9 cellular contexts compared by ENCODE assay signal in genomic region chr17:81396278-81396721, GRCh38. TPM values are rescaled to one million over a fixed set of nuclear protein-coding genes. Genes with fewer than 3 reads are reported as not detected.
A peak's percentile ranks its signal among the peaks of the same experiment; 100 is the strongest.
DNase-seq lines count a peak whose midpoint lies in the region; ATAC-seq and TF ChIP-seq lines count a peak whose summit lies in the region.
"Had no signal": no experiment of that assay in that cellular context is flagged by ENCODE, and none has a peak within 500 bp of the region (broad histone marks: within the 10 kb centered on the region; RNA-seq: fewer than 3 reads in every experiment).

No MANE protein-coding gene starts in this region.

- no peaks in the 10 kb centered on the region for H3K9me3 ChIP-seq in lower lobe of right lung
- H3K9me3 ChIP-seq in thyroid gland = no peaks in the 10 kb centered on the region
- no peaks in the 10 kb centered on the region for H3K9me3 ChIP-seq in CD4-positive, alpha-beta memory T cell (ENCODE audit: control insufficient read depth in 1 of 2, low read length in 2 of 2)

- DNase-seq in NCI-H345 (lab: John Stamatoyannopoulos, UW) (peak; percentile 55), NCI-H345 treated with DMSO at 0.1 percent for 48 hours (lab: John Stamatoyannopoulos, UW; ENCODE audit: unreplicated experiment) (no peak), lower lobe of right lung (no peak), thyroid gland (peak in 1 of 2 donors; percentile 46), NCI-H446 (lab: John Stamatoyannopoulos, UW) (no peak)
- DNase-seq in central memory CD8-positive, alpha-beta T cell (ENCODE audit: low spot score in 2 of 2) = no peak
- DNase-seq in CD4-positive, alpha-beta memory T cell = no peak
- DNase-seq: activated T-cell treated with anti-CD3 and anti-CD28 coated beads, Interleukin-2, amount 50 U/mL, for 4 hours had no signal

- no peaks in the 10 kb centered on the region for H3K36me3 ChIP-seq in lower lobe of right lung
- no peaks in the 10 kb centered on the region for H3K36me3 ChIP-seq in thyroid gland
- H3K36me3 ChIP-seq in CD4-positive, alpha-beta memory T cell (ENCODE audit: insufficient read depth, low read length) = no peaks in the 10 kb centered on the region

- TF ChIP-seq CTCF in lower lobe of right lung (IDR thresholded peaks at IDR 0.05) (no peak), thyroid gland (IDR thresholded peaks at IDR 0.05) (no peak)

- peaks cover 23% of the 10 kb centered on the region for H3K4me1 Mint-ChIP-seq in central memory CD8-positive, alpha-beta T cell
- H3K4me1 Mint-ChIP-seq in CD4-positive, alpha-beta memory T cell = peaks cover 12 to 41% (median 28%) of the 10 kb centered on the region in 4 donors

- TF ChIP-seq POLR2A in thyroid gland (IDR thresholded peaks at IDR 0.05) = no peak

- H3K27me3 ChIP-seq in lower lobe of right lung (ENCODE audit: low read depth) (no peaks in the 10 kb centered on the region), thyroid gland (no peaks in the 10 kb centered on the region)
- H3K27me3 ChIP-seq in CD4-positive, alpha-beta memory T cell (ENCODE audit: insufficient read depth, low read length) = peaks cover 77% of the 10 kb centered on the region

- CTCF ChIA-PET in CD4-positive, alpha-beta memory T cell (lab: Charles Lee; ENCODE audit: partially characterized antibody) = no interaction called here

- peak overlapping the region; percentile 67 for H3K27ac Mint-ChIP-seq in central memory CD8-positive, alpha-beta T cell (ENCODE audit: low read depth)
- peak overlapping the region in 2 of 7 donors; percentile 83 to 89 for H3K27ac Mint-ChIP-seq in CD4-positive, alpha-beta memory T cell

- WGBS in thyroid gland, 2 donors = 2 to 4% methylated on average over 5 to 22 of the region's 54 CpGs

- peaks cover 67% of the 10 kb centered on the region for H3K27me3 Mint-ChIP-seq in central memory CD8-positive, alpha-beta T cell
- H3K27me3 Mint-ChIP-seq in CD4-positive, alpha-beta memory T cell = peaks cover 32 to 38% of the 10 kb centered on the region in 2 donors

- H3K27ac ChIP-seq in lower lobe of right lung (peak overlapping the region; percentile 98), thyroid gland (peak overlapping the region; percentile 86 to 97 (median 90))
- H3K27ac ChIP-seq in CD4-positive, alpha-beta memory T cell (ENCODE audit: low read depth, low read length) = no peak overlapping the region

- H3K4me1 ChIP-seq in lower lobe of right lung (peaks cover 50% of the 10 kb centered on the region), thyroid gland (peaks cover 25 to 37% of the 10 kb centered on the region in 2 donors)
- peaks cover 62% of the 10 kb centered on the region for H3K4me1 ChIP-seq in CD4-positive, alpha-beta memory T cell (ENCODE audit: insufficient read depth, low read length)

- H3K36me3 Mint-ChIP-seq in central memory CD8-positive, alpha-beta T cell (ENCODE audit: insufficient read depth) = peaks cover 34% of the 10 kb centered on the region
- peaks cover 0 to 5% of the 10 kb centered on the region in 2 donors for H3K36me3 Mint-ChIP-seq in CD4-positive, alpha-beta memory T cell

- intact Hi-C loops in lower lobe of right lung (cut with DNase I) (no loop called here), thyroid gland (cut with DNase I) (loop anchor here (2.0 to 5.0 kb wide), 2 partner anchors 86 to 115 kb away; no protein-coding TSS in a partner anchor)
- intact Hi-C loops in CD4-positive, alpha-beta memory T cell (cut with micrococcal nuclease) = loop anchor here (10.0 kb wide), 1 partner anchor 89 kb away; no protein-coding TSS in a partner anchor

- peak overlapping the region; percentile 74 for H3K4me3 ChIP-seq in lower lobe of right lung
- H3K4me3 ChIP-seq in thyroid gland (replicated peaks in 1 of 3) = peak overlapping the region; percentile 65 to 83 (median 79)
- H3K4me3 ChIP-seq in CD4-positive, alpha-beta memory T cell (ENCODE audit: low read length in 2 of 2) = peak overlapping the region in 1 of 2 donors; percentile 32

- no peak for ATAC-seq in central memory CD8-positive, alpha-beta T cell (replicated peaks; ENCODE audit: extremely low read depth, poor library complexity, severe bottlenecking)
- no peak for ATAC-seq in lower lobe of right lung
- ATAC-seq in GM18858 (IDR thresholded peaks at IDR 0.05; ENCODE audit: unreplicated experiment) = no peak

- POLR2A ChIA-PET in CD4-positive, alpha-beta memory T cell (lab: Charles Lee; ENCODE audit: partially characterized antibody) = interaction anchor here (0.7 to 2.1 kb wide), 4 partner anchors 12 to 115 kb away, joined by 3 to 15 read pairs (median 3); partner anchors contain the start of gene ACTG1

- H3K4me3 Mint-ChIP-seq in central memory CD8-positive, alpha-beta T cell = peak overlapping the region; percentile 42
- no peak overlapping the region for H3K4me3 Mint-ChIP-seq in CD4-positive, alpha-beta memory T cell
- H3K4me3 Mint-ChIP-seq: activated T-cell treated with anti-CD3 and anti-CD28 coated beads, Interleukin-2, amount 50 U/mL, for 4 hours had no signal

- no peaks in the 10 kb centered on the region for H3K9me3 Mint-ChIP-seq in central memory CD8-positive, alpha-beta T cell
- H3K9me3 Mint-ChIP-seq in CD4-positive, alpha-beta memory T cell = peaks cover 0 to 25% (median 0%) of the 10 kb centered on the region in 8 donors
- H3K9me3 Mint-ChIP-seq: activated T-cell treated with anti-CD3 and anti-CD28 coated beads, Interleukin-2, amount 50 U/mL, for 4 hours had no signal

RNA-seq across cellular contexts. Expression of gene BAHCC1, which starts 1.0 kb away (rescaled TPM):
- 19.9 TPM for total RNA-seq in lower lobe of right lung
- total RNA-seq in thyroid gland = 10 to 100 TPM; 13.7 to 33.7 (median 23.9) TPM
- total RNA-seq in CD4-positive, alpha-beta memory T cell = not detected
- polyA plus RNA-seq in CD4-positive, alpha-beta memory T cell = not detected

Comparison
In these comparisons a context has a peak if more than half of its experiments do, and no peak if none do; other contexts are left out.
1. RNA of gene BAHCC1, which starts 1.0 kb away (total RNA-seq): 13.7 to 33.7 TPM in thyroid gland and 19.9 TPM in lower lobe of right lung (single experiment); not detected in CD4-positive, alpha-beta memory T cell; every median in the first group is over 10 times any median in the second.